In genomic region chr7:74606909-74607255, GRCh38 we compare ENCODE assay signal across 7 cellular contexts. TPM values are rescaled to one million over a fixed set of nuclear protein-coding genes. Genes with fewer than 3 reads are reported as not detected.
A peak's percentile ranks its signal among the peaks of the same experiment; 100 is the strongest.
DNase-seq lines count a peak whose midpoint lies in the region; TF ChIP-seq lines count a peak whose summit lies in the region.

No MANE protein-coding gene starts in this region.

- CTCF ChIA-PET in HEK293T (lab: Yijun Ruan, JAX) = no interaction called here

- POLR2A ChIA-PET in HEK293T (lab: Yijun Ruan, JAX) = no interaction called here

- TF ChIP-seq POLR2A in stomach (IDR thresholded peaks at IDR 0.05) = no peak

- no peak overlapping the region for H3K27ac ChIP-seq in iPS-20b (ENCODE audit: low read length)
- peak overlapping the region; percentile 62 to 84 (median 80) for H3K27ac ChIP-seq in stomach

- H3K4me1 ChIP-seq in iPS-20b (ENCODE audit: insufficient read depth, low read length) = no peaks in the 10 kb centered on the region
- peaks cover 9 to 43% (median 27%) of the 10 kb centered on the region in 4 donors for H3K4me1 ChIP-seq in stomach

- intact Hi-C loops in activated T-helper 1 cell treated with anti-CD3 and anti-CD28 coated beads, Interleukin-12 subunit alpha, Interleukin-12 subunit beta, Interleukin-2, Interleukin-4 antibody, amounts not matched to agents 30 ng/mL and 10 ng/mL and 1 ng/mL, durations not matched to agents 14 hours and 24 hours and 36 hours (cut with micrococcal nuclease) = loop anchor here (10.0 kb wide), 1 partner anchor 48 kb away; the partner anchor contains the start of gene GTF2I
- intact Hi-C loops in stomach (cut with DNase I; ENCODE audit: low total_unique reads) = no loop called here

- no peak for DNase-seq in HFF-Myc (ENCODE audit: extremely low read depth, low read depth)
- DNase-seq in activated T-helper 1 cell treated with anti-CD3 and anti-CD28 coated beads, Interleukin-12 subunit alpha, Interleukin-12 subunit beta, Interleukin-2, Interleukin-4 antibody, amounts not matched to agents 30 ng/mL and 10 ng/mL and 1 ng/mL, durations not matched to agents 14 hours and 24 hours and 36 hours (ENCODE audit: low spot score) = no peak
- DNase-seq in stomach = no peak
- no peak for DNase-seq in HCEC 1CT
- DNase-seq in HEK293T (ENCODE audit: extremely low spot score) = no peak
- no peak for DNase-seq in NCI-H510A (lab: John Stamatoyannopoulos, UW)

- H3K27me3 ChIP-seq in iPS-20b (ENCODE audit: insufficient read depth, low read length) = no peaks in the 10 kb centered on the region
- no peaks in the 10 kb centered on the region for H3K27me3 ChIP-seq in stomach

- H3K9ac ChIP-seq in iPS-20b (ENCODE audit: low read depth, low read length) = no peak overlapping the region

- no peak for TF ChIP-seq EP300 in stomach (IDR thresholded peaks at IDR 0.05)

- peaks cover 3% of the 10 kb centered on the region for H3K27me3 Mint-ChIP-seq in activated T-helper 1 cell treated with anti-CD3 and anti-CD28 coated beads, Interleukin-12 subunit alpha, Interleukin-12 subunit beta, Interleukin-2, Interleukin-4 antibody, amounts not matched to agents 30 ng/mL and 10 ng/mL and 1 ng/mL, durations not matched to agents 14 hours and 24 hours and 36 hours (ENCODE audit: insufficient read depth)

- H3K4me3 ChIP-seq in HFF-Myc (replicated peaks; ENCODE audit: low read depth, low read length) = peak overlapping the region; percentile 33
- H3K4me3 ChIP-seq in iPS-20b (ENCODE audit: low read length) = peak overlapping the region; percentile 50; the same call in 1 of the 2 replicates
- H3K4me3 ChIP-seq in stomach = peak overlapping the region; percentile 45 to 55 (median 46)

- peak overlapping the region; percentile 53 for H3K4me3 Mint-ChIP-seq in activated T-helper 1 cell treated with anti-CD3 and anti-CD28 coated beads, Interleukin-12 subunit alpha, Interleukin-12 subunit beta, Interleukin-2, Interleukin-4 antibody, amounts not matched to agents 30 ng/mL and 10 ng/mL and 1 ng/mL, durations not matched to agents 14 hours and 24 hours and 36 hours

- H3K9me3 ChIP-seq in iPS-20b (ENCODE audit: insufficient read depth, low read depth, low read length) (no peaks in the 10 kb centered on the region), stomach (no peaks in the 10 kb centered on the region)

- 0 out of 2 replicates have a peak, but pooled peaks cover 6% of the 10 kb centered on the region for H3K36me3 ChIP-seq in iPS-20b (ENCODE audit: insufficient read depth, low read depth, low read length)
- H3K36me3 ChIP-seq in stomach = peaks cover 0 to 3% (median under 1%) of the 10 kb centered on the region in 4 donors

- H3K36me3 Mint-ChIP-seq in activated T-helper 1 cell treated with anti-CD3 and anti-CD28 coated beads, Interleukin-12 subunit alpha, Interleukin-12 subunit beta, Interleukin-2, Interleukin-4 antibody, amounts not matched to agents 30 ng/mL and 10 ng/mL and 1 ng/mL, durations not matched to agents 14 hours and 24 hours and 36 hours (ENCODE audit: low read depth) = no peaks in the 10 kb centered on the region

- H3K27ac Mint-ChIP-seq in activated T-helper 1 cell treated with anti-CD3 and anti-CD28 coated beads, Interleukin-12 subunit alpha, Interleukin-12 subunit beta, Interleukin-2, Interleukin-4 antibody, amounts not matched to agents 30 ng/mL and 10 ng/mL and 1 ng/mL, durations not matched to agents 14 hours and 24 hours and 36 hours = no peak overlapping the region

- H3K9me3 Mint-ChIP-seq in activated T-helper 1 cell treated with anti-CD3 and anti-CD28 coated beads, Interleukin-12 subunit alpha, Interleukin-12 subunit beta, Interleukin-2, Interleukin-4 antibody, amounts not matched to agents 30 ng/mL and 10 ng/mL and 1 ng/mL, durations not matched to agents 14 hours and 24 hours and 36 hours = no peaks in the 10 kb centered on the region

- no peak for TF ChIP-seq CTCF in HFF-Myc (IDR thresholded peaks at IDR 0.05; ENCODE audit: low read depth, low read length, missing control alignments)
- TF ChIP-seq CTCF in stomach (IDR thresholded peaks at IDR 0.05) = no peak

- 45 to 67% (median 52%) methylated on average over 7 to 9 of the region's 9 CpGs for WGBS in stomach, 5 donors

- H3K4me1 Mint-ChIP-seq in activated T-helper 1 cell treated with anti-CD3 and anti-CD28 coated beads, Interleukin-12 subunit alpha, Interleukin-12 subunit beta, Interleukin-2, Interleukin-4 antibody, amounts not matched to agents 30 ng/mL and 10 ng/mL and 1 ng/mL, durations not matched to agents 14 hours and 24 hours and 36 hours (ENCODE audit: low read depth) = peaks cover 6% of the 10 kb centered on the region

TF ChIP-seq in HEK293T, 16 proteins besides CTCF, POLR2A, EP300 and RAD21:
- TF ChIP-seq FOXA1 (IDR thresholded peaks at IDR 0.05) (no peak), ZNF384 (IDR thresholded peaks at IDR 0.05) (no peak), FOXM1 (IDR thresholded peaks at IDR 0.05; ENCODE audit: borderline replicate concordance) (no peak), L3MBTL2 (conservative IDR thresholded peaks at IDR 0.05) (no peak), NFRKB (IDR thresholded peaks at IDR 0.05) (no peak), TARDBP (IDR thresholded peaks at IDR 0.05) (no peak)

RNA-seq across cellular contexts. Expression of gene GTF2I, which starts 50.6 kb away (rescaled TPM):
- total RNA-seq in activated T-helper 1 cell treated with anti-CD3 and anti-CD28 coated beads, Interleukin-12 subunit alpha, Interleukin-12 subunit beta, Interleukin-2, Interleukin-4 antibody, amounts not matched to agents 30 ng/mL and 10 ng/mL and 1 ng/mL, durations not matched to agents 14 hours and 24 hours and 36 hours = 199 and 203 TPM in 2 replicates
- total RNA-seq in stomach = 100 to 1,000 TPM; 109 to 340 (median 207) TPM
- polyA plus RNA-seq in stomach = 10 to 100 TPM; 15.9 to 35.6 (median 24.2) TPM
